In genomic region chr10:99207340-99207739, GRCh38 we compare ENCODE assay signal across 34 cellular contexts. TPM values are rescaled to one million over a fixed set of nuclear protein-coding genes. Genes with fewer than 3 reads are reported as not detected.
"Had no signal": no experiment of that assay in that cellular context is flagged by ENCODE, and none has a peak within 500 bp of the region (broad histone marks: within the 10 kb centered on the region; RNA-seq: fewer than 3 reads in every experiment).

No MANE protein-coding gene starts in this region.

- H3K4me1 ChIP-seq: ascending aorta had no signal

- H3K9me3 ChIP-seq: ascending aorta had no signal

- H3K27me3 ChIP-seq: ascending aorta, cardiac muscle cell had no signal

- FAIRE-seq: bronchial epithelial cell had no signal

- H3K27ac ChIP-seq: ascending aorta, cardiac muscle cell, WERI-Rb-1 had no signal

- DNase-seq: activated CD4-positive, alpha-beta memory T cell treated with anti-CD3 and anti-CD28 coated beads, Interleukin-2, amount 10 ng/mL, durations not matched to agents 7 days and 5 days; activated CD4-positive, alpha-beta T cell treated with anti-CD3 and anti-CD28 coated beads for 1 hour; activated CD4-positive, alpha-beta T cell treated with anti-CD3 and anti-CD28 coated beads for 36 hours; activated CD4-positive, alpha-beta T cell treated with anti-CD3 and anti-CD28 coated beads for 48 hours; activated CD4-positive, alpha-beta T cell treated with anti-CD3 and anti-CD28 coated beads, Interleukin-2, amount 10 ng/mL, durations not matched to agents 7 days and 5 days; activated CD4-positive, alpha-beta T cell treated with anti-CD3 and anti-CD28 coated beads, Interleukin-2, amount 50 U/mL, for 48 hours; activated CD4-positive, CD25-positive, alpha-beta regulatory T cell; activated CD8-positive, alpha-beta memory T cell treated with anti-CD3 and anti-CD28 coated beads for 24 hours; activated CD8-positive, alpha-beta memory T cell treated with anti-CD3 and anti-CD28 coated beads, Interleukin-2, amount 10 ng/mL, durations not matched to agents 7 days and 5 days; activated CD8-positive, alpha-beta memory T cell treated with anti-CD3 and anti-CD28 coated beads, Interleukin-2, amount 50 U/mL, for 48 hours; activated CD8-positive, alpha-beta T cell treated with anti-CD3 and anti-CD28 coated beads, Interleukin-2, amount 10 ng/mL, durations not matched to agents 7 days and 5 days; activated effector memory CD4-positive, alpha-beta T cell treated with Interleukin-2 at 50 U/mL for 16 hours; activated gamma-delta T cell; activated naive CD4-positive, alpha-beta T cell treated with anti-CD3 and anti-CD28 coated beads, Interleukin-2, amount 10 ng/mL, durations not matched to agents 7 days and 5 days; activated naive CD4-positive, alpha-beta T cell treated with Interleukin-2 at 50 U/mL for 16 hours; activated naive CD8-positive, alpha-beta T cell treated with anti-CD3 and anti-CD28 coated beads, Interleukin-2, amount 10 ng/mL, durations not matched to agents 7 days and 5 days; activated naive CD8-positive, alpha-beta T cell treated with anti-CD3 and anti-CD28 coated beads, Interleukin-2, amount 50 U/mL, for 24 hours; activated T-cell treated with anti-CD3 and anti-CD28 coated beads, Interleukin-2, amount 50 U/mL, for 24 hours; activated T-cell treated with anti-CD3 and anti-CD28 coated beads, Interleukin-2, amount 50 U/mL, for 48 hours; amygdala; anterior cingulate cortex; caudate nucleus; cerebellar nuclear complex; T-helper 1 cell; T-helper 2 cell; T-helper 9 cell; WERI-Rb-1 had no signal

- H3K36me3 ChIP-seq: ascending aorta, cardiac muscle cell, WERI-Rb-1 had no signal

- ATAC-seq: activated CD4-positive, alpha-beta T cell treated with anti-CD3 and anti-CD28 coated beads for 36 hours; activated CD4-positive, CD25-positive, alpha-beta regulatory T cell treated with anti-CD3 and anti-CD28 coated beads, Interleukin-2, amount 50 U/mL, for 24 hours; activated CD8-positive, alpha-beta memory T cell treated with anti-CD3 and anti-CD28 coated beads, Interleukin-2, amount 10 ng/mL, durations not matched to agents 7 days and 5 days; activated CD8-positive, alpha-beta T cell treated with anti-CD3 and anti-CD28 coated beads, Interleukin-2, amount 10 ng/mL, durations not matched to agents 7 days and 5 days; activated naive CD8-positive, alpha-beta T cell treated with anti-CD3 and anti-CD28 coated beads, Interleukin-2, amount 50 U/mL, for 24 hours; WTC11 had no signal

- H3K4me3 ChIP-seq: ascending aorta, cardiac muscle cell had no signal

RNA-seq across cellular contexts. Expression of gene HPSE2, which starts 28.3 kb away (rescaled TPM):
- total RNA-seq: activated CD4-positive, alpha-beta memory T cell treated with anti-CD3 and anti-CD28 coated beads, Interleukin-2, amount 10 ng/mL, durations not matched to agents 7 days and 5 days; activated CD4-positive, alpha-beta T cell treated with anti-CD3 and anti-CD28 coated beads for 36 hours; activated CD4-positive, alpha-beta T cell treated with anti-CD3 and anti-CD28 coated beads, Interleukin-2, amount 10 ng/mL, durations not matched to agents 7 days and 5 days; activated CD8-positive, alpha-beta memory T cell treated with anti-CD3 and anti-CD28 coated beads, Interleukin-2, amount 10 ng/mL, durations not matched to agents 7 days and 5 days; activated CD8-positive, alpha-beta T cell treated with anti-CD3 and anti-CD28 coated beads, Interleukin-2, amount 10 ng/mL, durations not matched to agents 7 days and 5 days; activated T-helper 2 cell treated with anti-CD3 and anti-CD28 coated beads, Interferon-gamma antibody, Interleukin-2, Interleukin-4, amounts not matched to agents 10 μg/mL and 5 μg/mL and 100 μg/mL, durations not matched to agents 14 hours and 24 hours and 36 hours; ascending aorta; bronchial epithelial cell; chondrocyte had no signal
